In genomic region chr11:17386331-17387084, GRCh38 we compare ENCODE assay signal across 1 cellular context.
A peak's percentile ranks its signal among the peaks of the same experiment; 100 is the strongest.
TF ChIP-seq lines count a peak whose summit lies in the region.

No MANE protein-coding gene starts in this region.

TF ChIP-seq in GM12878, 131 proteins besides CTCF, POLR2A, EP300 and RAD21 (continued from another document):
- TF ChIP-seq GATAD2B (conservative IDR thresholded peaks at IDR 0.05; ENCODE audit: low read depth) (no peak), PAX8 (IDR thresholded peaks at IDR 0.05) (no peak), MEF2A (IDR thresholded peaks at IDR 0.05; ENCODE audit: insufficient read depth, low read depth, low read length) (0 out of 2 replicates have a peak, but pooled peaks have one; percentile 24), TAF1 (IDR thresholded peaks at IDR 0.05; ENCODE audit: borderline replicate concordance, low read depth, low read length) (no peak), GABPA (IDR thresholded peaks at IDR 0.05; ENCODE audit: low read depth) (no peak), SP1 (IDR thresholded peaks at IDR 0.05; ENCODE audit: low read depth, low read length) (no peak), ZNF24 (IDR thresholded peaks at IDR 0.05) (no peak)
TF ChIP-seq in GM12878: peak in this region for 2.
